ENCODE assay signal across 1 cellular context in the genomic region with DNA sequence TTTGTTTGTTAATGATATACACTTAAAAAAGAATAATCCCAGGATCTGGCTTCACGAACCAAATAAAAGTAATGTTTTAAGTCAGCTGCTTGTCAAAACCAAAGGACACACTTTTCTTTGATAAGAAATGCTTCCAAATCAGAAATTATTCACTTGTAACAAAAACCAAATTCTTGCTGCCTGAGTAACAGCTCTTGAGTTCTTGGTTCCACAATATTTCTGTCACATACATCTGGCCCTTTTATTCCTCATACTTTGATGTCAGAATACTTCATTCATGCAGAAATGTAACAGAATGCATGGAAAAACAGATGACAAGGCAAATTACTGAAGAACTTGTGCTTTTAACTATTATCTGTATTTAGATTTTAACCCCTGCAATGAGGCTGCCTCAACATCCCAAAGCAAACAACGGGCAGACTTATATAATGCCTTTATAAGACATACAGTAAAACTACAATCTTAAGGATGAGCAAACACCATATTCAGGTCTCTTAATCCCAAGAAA.
TF ChIP-seq lines count a peak whose summit lies in the region.

No MANE protein-coding gene starts in this region.

TF ChIP-seq in GM23338, 12 proteins besides CTCF, POLR2A, EP300 and RAD21 (continued from another document):
- TF ChIP-seq ZNF462 (CRISPR knock-in tag; IDR thresholded peaks at IDR 0.05) = no peak
- TF ChIP-seq CREB1 (CRISPR knock-in tag; IDR thresholded peaks at IDR 0.05; ENCODE audit: low read depth) = no peak
- TF ChIP-seq ZNF331 (CRISPR knock-in tag; IDR thresholded peaks at IDR 0.05; ENCODE audit: low read depth) = no peak
- TF ChIP-seq EZH2phosphoT487 (IDR thresholded peaks at IDR 0.05; ENCODE audit: unreplicated experiment) = no peak
- no peak for TF ChIP-seq ZNF114 (CRISPR knock-in tag; IDR thresholded peaks at IDR 0.05)
- TF ChIP-seq JUNB (IDR thresholded peaks at IDR 0.05; ENCODE audit: unreplicated experiment) = no peak
- TF ChIP-seq, protein P1, sequence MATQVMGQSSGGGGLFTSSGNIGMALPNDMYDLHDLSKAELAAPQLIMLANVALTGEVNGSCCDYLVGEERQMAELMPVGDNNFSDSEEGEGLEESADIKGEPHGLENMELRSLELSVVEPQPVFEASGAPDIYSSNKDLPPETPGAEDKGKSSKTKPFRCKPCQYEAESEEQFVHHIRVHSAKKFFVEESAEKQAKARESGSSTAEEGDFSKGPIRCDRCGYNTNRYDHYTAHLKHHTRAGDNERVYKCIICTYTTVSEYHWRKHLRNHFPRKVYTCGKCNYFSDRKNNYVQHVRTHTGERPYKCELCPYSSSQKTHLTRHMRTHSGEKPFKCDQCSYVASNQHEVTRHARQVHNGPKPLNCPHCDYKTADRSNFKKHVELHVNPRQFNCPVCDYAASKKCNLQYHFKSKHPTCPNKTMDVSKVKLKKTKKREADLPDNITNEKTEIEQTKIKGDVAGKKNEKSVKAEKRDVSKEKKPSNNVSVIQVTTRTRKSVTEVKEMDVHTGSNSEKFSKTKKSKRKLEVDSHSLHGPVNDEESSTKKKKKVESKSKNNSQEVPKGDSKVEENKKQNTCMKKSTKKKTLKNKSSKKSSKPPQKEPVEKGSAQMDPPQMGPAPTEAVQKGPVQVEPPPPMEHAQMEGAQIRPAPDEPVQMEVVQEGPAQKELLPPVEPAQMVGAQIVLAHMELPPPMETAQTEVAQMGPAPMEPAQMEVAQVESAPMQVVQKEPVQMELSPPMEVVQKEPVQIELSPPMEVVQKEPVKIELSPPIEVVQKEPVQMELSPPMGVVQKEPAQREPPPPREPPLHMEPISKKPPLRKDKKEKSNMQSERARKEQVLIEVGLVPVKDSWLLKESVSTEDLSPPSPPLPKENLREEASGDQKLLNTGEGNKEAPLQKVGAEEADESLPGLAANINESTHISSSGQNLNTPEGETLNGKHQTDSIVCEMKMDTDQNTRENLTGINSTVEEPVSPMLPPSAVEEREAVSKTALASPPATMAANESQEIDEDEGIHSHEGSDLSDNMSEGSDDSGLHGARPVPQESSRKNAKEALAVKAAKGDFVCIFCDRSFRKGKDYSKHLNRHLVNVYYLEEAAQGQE (IDR thresholded peaks at IDR 0.05; ENCODE audit: unreplicated experiment) = no peak
- no peak for TF ChIP-seq POLR2AphosphoS5 (IDR thresholded peaks at IDR 0.05; ENCODE audit: low read depth)
TF ChIP-seq in GM23338: peak in this region for 0.
